11 cellular contexts compared by ENCODE assay signal in genomic region chr2:120224735-120225548, GRCh38. TPM values are rescaled to one million over a fixed set of nuclear protein-coding genes. Genes with fewer than 3 reads are reported as not detected.
A peak's percentile ranks its signal among the peaks of the same experiment; 100 is the strongest.
DNase-seq lines count a peak whose midpoint lies in the region; ATAC-seq and TF ChIP-seq lines count a peak whose summit lies in the region.
"Had no signal": no experiment of that assay in that cellular context is flagged by ENCODE, and none has a peak within 500 bp of the region (broad histone marks: within the 10 kb centered on the region; RNA-seq: fewer than 3 reads in every experiment).

No MANE protein-coding gene starts in this region.

- no peaks in the 10 kb centered on the region for H3K36me3 ChIP-seq in CD8-positive, alpha-beta memory T cell (ENCODE audit: insufficient read depth, low read length)
- H3K36me3 ChIP-seq in mucosa of descending colon (ENCODE audit: low read depth) = no peaks in the 10 kb centered on the region
- H3K36me3 ChIP-seq: Peyer's patch had no signal

- no peak overlapping the region for H3T11ph ChIP-seq in H9 (ENCODE audit: low read length)

- TF ChIP-seq CTCF in H9 (conservative IDR thresholded peaks at IDR 0.05) (no peak), mucosa of descending colon (IDR thresholded peaks at IDR 0.05) (no peak)

- no peak overlapping the region for H2AK5ac ChIP-seq in H9 (ENCODE audit: insufficient read length, low read length)

- H4K91ac ChIP-seq in H9 (ENCODE audit: insufficient read length, low read depth, low read length) = no peak overlapping the region

- H4K8ac ChIP-seq in H9 (replicated peaks; ENCODE audit: insufficient read length, low read depth, low read length) = no peak overlapping the region

- H3K4ac ChIP-seq in H9 (ENCODE audit: low read depth, low read length) = no peak overlapping the region

- H3K56ac ChIP-seq in H9 (ENCODE audit: insufficient read length, low read depth, low read length) = no peak overlapping the region

- CTCF ChIA-PET in CD8-positive, alpha-beta memory T cell (lab: Charles Lee) = interaction anchor here (1.0 to 1.5 kb wide), 2 partner anchors 27 to 50 kb away, joined by 3 read pairs; partner anchors contain the start of gene RALB

- no peaks in the 10 kb centered on the region for H3K79me1 ChIP-seq in H9 (ENCODE audit: insufficient read depth, low read depth, low read length, poor library complexity, severe bottlenecking)

- no peak overlapping the region for H2BK20ac ChIP-seq in H9 (ENCODE audit: low read depth, low read length, poor library complexity, severe bottlenecking)

- H3K27me3 Mint-ChIP-seq in CD8-positive, alpha-beta memory T cell = no peaks in the 10 kb centered on the region
- peaks cover 69% of the 10 kb centered on the region for H3K27me3 Mint-ChIP-seq in H9 (ENCODE audit: low read depth)

- peaks cover 4 to 23% (median 7%) of the 10 kb centered on the region in 3 donors for H3K36me3 Mint-ChIP-seq in CD8-positive, alpha-beta memory T cell
- H3K36me3 Mint-ChIP-seq in H9 (ENCODE audit: insufficient read depth in 1 of 3, low read depth in 3 of 3) = peaks cover 10 to 25% (median 18%) of the 10 kb centered on the region in 3 experiments

- no peak overlapping the region for H2BK15ac ChIP-seq in H9 (ENCODE audit: low read depth, low read length)

- H2AFZ ChIP-seq in H9 (ENCODE audit: low read length) = no peak overlapping the region

- H2BK120ac ChIP-seq in H9 (ENCODE audit: low read depth, low read length, poor library complexity, severe bottlenecking) = no peak overlapping the region

- H3K23ac ChIP-seq in H9 (ENCODE audit: insufficient read length, low read depth, low read length) = no peak overlapping the region

- no peak overlapping the region for H2BK5ac ChIP-seq in H9 (ENCODE audit: insufficient read length, low read length)

- no peak overlapping the region for H3K9ac ChIP-seq in H9 (ENCODE audit: extremely low read depth, insufficient read length, low read length)

- H3K27me3 ChIP-seq in CD8-positive, alpha-beta memory T cell (ENCODE audit: insufficient read depth, low read length, poor library complexity, severe bottlenecking) = no peaks in the 10 kb centered on the region
- H3K27me3 ChIP-seq in H9 (ENCODE audit: insufficient read depth, low read length) = peaks cover 10% of the 10 kb centered on the region; the same call in 1 of the 2 replicates
- H3K27me3 ChIP-seq: Peyer's patch had no signal

- peaks cover 38% of the 10 kb centered on the region for H3K4me1 ChIP-seq in CD8-positive, alpha-beta memory T cell (ENCODE audit: insufficient read depth, low read length)
- no peaks in the 10 kb centered on the region for H3K4me1 ChIP-seq in H9 (ENCODE audit: insufficient read depth, low read length)
- peaks cover 16% of the 10 kb centered on the region for H3K4me1 ChIP-seq in mucosa of descending colon (ENCODE audit: low read depth)

- peak overlapping the region; percentile 47 to 93 (median 87) for H3K4me3 Mint-ChIP-seq in CD8-positive, alpha-beta memory T cell
- H3K4me3 Mint-ChIP-seq in H9 = peak overlapping the region in 1 of 2 experiments; percentile 9; a peak in 1 of 5 replicates

- POLR2A ChIA-PET in CD8-positive, alpha-beta memory T cell (lab: Charles Lee) = interaction anchor here (1.7 kb wide), 1 partner anchor 27 kb away, joined by 4 read pairs; the partner anchor contains the start of gene RALB

- H3K27ac Mint-ChIP-seq in CD8-positive, alpha-beta memory T cell = peak overlapping the region in 7 of 8 donors; percentile 29 to 91 (median 63)
- no peak overlapping the region for H3K27ac Mint-ChIP-seq in H9

- no peak overlapping the region for H3K4me3 ChIP-seq in CD8-positive, alpha-beta memory T cell (ENCODE audit: low read length)
- H3K4me3 ChIP-seq in mucosa of descending colon = no peak overlapping the region

- intact Hi-C loops in mucosa of descending colon (cut with DNase I, micrococcal nuclease) = no loop called here

- no peak overlapping the region for H4K5ac ChIP-seq in H9 (ENCODE audit: insufficient read length, low read depth, low read length)

- ATAC-seq in mucosa of descending colon (peak; percentile 1), GM19395 (IDR thresholded peaks at IDR 0.05; ENCODE audit: unreplicated experiment) (no peak)

- WGBS in H9 (ENCODE audit: extremely low coverage, insufficient read length, low lambda C conversion rate) = no CpG with 5 or more reads among the region's 9 CpGs

- no peak overlapping the region for H3K18ac ChIP-seq in H9 (ENCODE audit: insufficient read length, low read depth, low read length)

- H3K27ac ChIP-seq in CD8-positive, alpha-beta memory T cell (ENCODE audit: low read depth, low read length) = no peak overlapping the region
- no peak overlapping the region for H3K27ac ChIP-seq in H9 (ENCODE audit: insufficient read length, low read depth, low read length)

- H3K4me2 ChIP-seq in H9 (ENCODE audit: insufficient read depth, insufficient read length, low read length) = no peak overlapping the region

- H3K9me3 Mint-ChIP-seq in CD8-positive, alpha-beta memory T cell = no peaks in the 10 kb centered on the region
- peaks cover 6 to 9% of the 10 kb centered on the region in 2 experiments for H3K9me3 Mint-ChIP-seq in H9

- H3K9me3 ChIP-seq in CD8-positive, alpha-beta memory T cell (ENCODE audit: low read length) = no peaks in the 10 kb centered on the region
- H3K9me3 ChIP-seq in H9 (ENCODE audit: control insufficient read depth, low read depth, low read length) (peaks cover 4% of the 10 kb centered on the region), mucosa of descending colon (no peaks in the 10 kb centered on the region)
- H3K9me3 ChIP-seq: Peyer's patch had no signal

- no peaks in the 10 kb centered on the region; the same call in 1 of the 2 replicates for H3K79me2 ChIP-seq in H9 (ENCODE audit: insufficient read depth, low read length)

- no peak overlapping the region for H3K14ac ChIP-seq in H9 (ENCODE audit: insufficient read depth, low read length)

- H3K4me1 Mint-ChIP-seq in CD8-positive, alpha-beta memory T cell = peaks cover 46 to 70% (median 70%) of the 10 kb centered on the region in 3 donors
- H3K4me1 Mint-ChIP-seq in H9 = peaks cover 24 to 35% of the 10 kb centered on the region in 2 experiments

- DNase-seq in CD8-positive, alpha-beta memory T cell = peak in 1 of 5 donors; percentile 22
- DNase-seq in H9 (peak; percentile 9), SHP77 treated with DMSO at 0.1 percent for 48 hours (lab: John Stamatoyannopoulos, UW) (peak; percentile 24), mucosa of descending colon (peak in 1 of 3 donors; percentile 58), glomerular visceral epithelial cell (ENCODE audit: extremely low spot score) (no peak), iPS-NIHi7 (ENCODE audit: extremely low spot score) (no peak), islet precursor cell (no peak)
- DNase-seq: Kasumi-1; stimulated activated CD4-positive, alpha-beta T cell treated with anti-CD3 and anti-CD28 coated beads, Interleukin-15, amount 100 ng/mL, for 24 hours had no signal

- H2BK12ac ChIP-seq in H9 (ENCODE audit: insufficient read length, low read depth, low read length) = no peak overlapping the region

- H3K23me2 ChIP-seq in H9 (ENCODE audit: insufficient read length, low read depth, low read length, poor library complexity, severe bottlenecking) = no peaks in the 10 kb centered on the region

- peaks cover 2% of the 10 kb centered on the region for H4K20me1 ChIP-seq in H9 (ENCODE audit: control insufficient read depth, insufficient read depth, insufficient read length)

RNA-seq across cellular contexts. Expression of gene TMEM185B, which starts 1.7 kb away (rescaled TPM):
- 10 to 100 TPM; 32.3 to 33.5 TPM for total RNA-seq in CD8-positive, alpha-beta memory T cell
- polyA plus RNA-seq in CD8-positive, alpha-beta memory T cell = 22.9 TPM
- 28.4 and 29.0 TPM in 2 replicates for total RNA-seq in H9 (2021)
- total RNA-seq in mucosa of descending colon = 10 to 100 TPM; 13.6 to 19.0 (median 14.2) TPM

RNA-seq across cellular contexts. Expression of gene RALB, which starts 27.7 kb away (rescaled TPM):
- 10 to 100 TPM; 37.3 to 39.6 TPM for total RNA-seq in CD8-positive, alpha-beta memory T cell
- 32.5 TPM for polyA plus RNA-seq in CD8-positive, alpha-beta memory T cell
- 24.6 and 27.1 TPM in 2 replicates for total RNA-seq in H9 (2021)
- total RNA-seq in mucosa of descending colon = 10 to 100 TPM; 75.1 to 83.8 (median 80.8) TPM

Comparison
In these comparisons a context has a peak if more than half of its experiments do, and no peak if none do; other contexts are left out.
1. DNase-seq: peak in H9 (single experiment) and SHP77 treated with DMSO at 0.1 percent for 48 hours (single experiment); none in glomerular visceral epithelial cell (single experiment), iPS-NIHi7 (single experiment) and islet precursor cell (single experiment).
2. H3K27ac Mint-ChIP-seq: peak in CD8-positive, alpha-beta memory T cell (7 of 8); none in H9 (0 of 3).